ENCODE assay signal across 1 cellular context in genomic region chr9:137229903-137230719, GRCh38.
TF ChIP-seq lines count a peak whose summit lies in the region.

No MANE protein-coding gene starts in this region.

TF ChIP-seq in HepG2, 621 proteins besides CTCF, POLR2A, EP300 and RAD21 (continued from another document and continues in another):
- TF ChIP-seq, protein P1, sequence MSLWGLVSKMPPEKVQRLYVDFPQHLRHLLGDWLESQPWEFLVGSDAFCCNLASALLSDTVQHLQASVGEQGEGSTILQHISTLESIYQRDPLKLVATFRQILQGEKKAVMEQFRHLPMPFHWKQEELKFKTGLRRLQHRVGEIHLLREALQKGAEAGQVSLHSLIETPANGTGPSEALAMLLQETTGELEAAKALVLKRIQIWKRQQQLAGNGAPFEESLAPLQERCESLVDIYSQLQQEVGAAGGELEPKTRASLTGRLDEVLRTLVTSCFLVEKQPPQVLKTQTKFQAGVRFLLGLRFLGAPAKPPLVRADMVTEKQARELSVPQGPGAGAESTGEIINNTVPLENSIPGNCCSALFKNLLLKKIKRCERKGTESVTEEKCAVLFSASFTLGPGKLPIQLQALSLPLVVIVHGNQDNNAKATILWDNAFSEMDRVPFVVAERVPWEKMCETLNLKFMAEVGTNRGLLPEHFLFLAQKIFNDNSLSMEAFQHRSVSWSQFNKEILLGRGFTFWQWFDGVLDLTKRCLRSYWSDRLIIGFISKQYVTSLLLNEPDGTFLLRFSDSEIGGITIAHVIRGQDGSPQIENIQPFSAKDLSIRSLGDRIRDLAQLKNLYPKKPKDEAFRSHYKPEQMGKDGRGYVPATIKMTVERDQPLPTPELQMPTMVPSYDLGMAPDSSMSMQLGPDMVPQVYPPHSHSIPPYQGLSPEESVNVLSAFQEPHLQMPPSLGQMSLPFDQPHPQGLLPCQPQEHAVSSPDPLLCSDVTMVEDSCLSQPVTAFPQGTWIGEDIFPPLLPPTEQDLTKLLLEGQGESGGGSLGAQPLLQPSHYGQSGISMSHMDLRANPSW (CRISPR knock-in tag; IDR thresholded peaks at IDR 0.05; ENCODE audit: borderline replicate concordance), result peak; percentile 91; the same call in 1 of the 2 replicates
- TF ChIP-seq, protein P2, sequence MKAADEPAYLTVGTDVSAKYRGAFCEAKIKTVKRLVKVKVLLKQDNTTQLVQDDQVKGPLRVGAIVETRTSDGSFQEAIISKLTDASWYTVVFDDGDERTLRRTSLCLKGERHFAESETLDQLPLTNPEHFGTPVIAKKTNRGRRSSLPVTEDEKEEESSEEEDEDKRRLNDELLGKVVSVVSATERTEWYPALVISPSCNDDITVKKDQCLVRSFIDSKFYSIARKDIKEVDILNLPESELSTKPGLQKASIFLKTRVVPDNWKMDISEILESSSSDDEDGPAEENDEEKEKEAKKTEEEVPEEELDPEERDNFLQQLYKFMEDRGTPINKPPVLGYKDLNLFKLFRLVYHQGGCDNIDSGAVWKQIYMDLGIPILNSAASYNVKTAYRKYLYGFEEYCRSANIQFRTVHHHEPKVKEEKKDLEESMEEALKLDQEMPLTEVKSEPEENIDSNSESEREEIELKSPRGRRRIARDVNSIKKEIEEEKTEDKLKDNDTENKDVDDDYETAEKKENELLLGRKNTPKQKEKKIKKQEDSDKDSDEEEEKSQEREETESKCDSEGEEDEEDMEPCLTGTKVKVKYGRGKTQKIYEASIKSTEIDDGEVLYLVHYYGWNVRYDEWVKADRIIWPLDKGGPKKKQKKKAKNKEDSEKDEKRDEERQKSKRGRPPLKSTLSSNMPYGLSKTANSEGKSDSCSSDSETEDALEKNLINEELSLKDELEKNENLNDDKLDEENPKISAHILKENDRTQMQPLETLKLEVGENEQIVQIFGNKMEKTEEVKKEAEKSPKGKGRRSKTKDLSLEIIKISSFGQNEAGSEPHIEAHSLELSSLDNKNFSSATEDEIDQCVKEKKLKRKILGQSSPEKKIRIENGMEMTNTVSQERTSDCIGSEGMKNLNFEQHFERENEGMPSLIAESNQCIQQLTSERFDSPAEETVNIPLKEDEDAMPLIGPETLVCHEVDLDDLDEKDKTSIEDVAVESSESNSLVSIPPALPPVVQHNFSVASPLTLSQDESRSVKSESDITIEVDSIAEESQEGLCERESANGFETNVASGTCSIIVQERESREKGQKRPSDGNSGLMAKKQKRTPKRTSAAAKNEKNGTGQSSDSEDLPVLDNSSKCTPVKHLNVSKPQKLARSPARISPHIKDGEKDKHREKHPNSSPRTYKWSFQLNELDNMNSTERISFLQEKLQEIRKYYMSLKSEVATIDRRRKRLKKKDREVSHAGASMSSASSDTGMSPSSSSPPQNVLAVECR (CRISPR knock-in tag; IDR thresholded peaks at IDR 0.05; ENCODE audit: borderline replicate concordance), result no peak
- TF ChIP-seq, protein P3, sequence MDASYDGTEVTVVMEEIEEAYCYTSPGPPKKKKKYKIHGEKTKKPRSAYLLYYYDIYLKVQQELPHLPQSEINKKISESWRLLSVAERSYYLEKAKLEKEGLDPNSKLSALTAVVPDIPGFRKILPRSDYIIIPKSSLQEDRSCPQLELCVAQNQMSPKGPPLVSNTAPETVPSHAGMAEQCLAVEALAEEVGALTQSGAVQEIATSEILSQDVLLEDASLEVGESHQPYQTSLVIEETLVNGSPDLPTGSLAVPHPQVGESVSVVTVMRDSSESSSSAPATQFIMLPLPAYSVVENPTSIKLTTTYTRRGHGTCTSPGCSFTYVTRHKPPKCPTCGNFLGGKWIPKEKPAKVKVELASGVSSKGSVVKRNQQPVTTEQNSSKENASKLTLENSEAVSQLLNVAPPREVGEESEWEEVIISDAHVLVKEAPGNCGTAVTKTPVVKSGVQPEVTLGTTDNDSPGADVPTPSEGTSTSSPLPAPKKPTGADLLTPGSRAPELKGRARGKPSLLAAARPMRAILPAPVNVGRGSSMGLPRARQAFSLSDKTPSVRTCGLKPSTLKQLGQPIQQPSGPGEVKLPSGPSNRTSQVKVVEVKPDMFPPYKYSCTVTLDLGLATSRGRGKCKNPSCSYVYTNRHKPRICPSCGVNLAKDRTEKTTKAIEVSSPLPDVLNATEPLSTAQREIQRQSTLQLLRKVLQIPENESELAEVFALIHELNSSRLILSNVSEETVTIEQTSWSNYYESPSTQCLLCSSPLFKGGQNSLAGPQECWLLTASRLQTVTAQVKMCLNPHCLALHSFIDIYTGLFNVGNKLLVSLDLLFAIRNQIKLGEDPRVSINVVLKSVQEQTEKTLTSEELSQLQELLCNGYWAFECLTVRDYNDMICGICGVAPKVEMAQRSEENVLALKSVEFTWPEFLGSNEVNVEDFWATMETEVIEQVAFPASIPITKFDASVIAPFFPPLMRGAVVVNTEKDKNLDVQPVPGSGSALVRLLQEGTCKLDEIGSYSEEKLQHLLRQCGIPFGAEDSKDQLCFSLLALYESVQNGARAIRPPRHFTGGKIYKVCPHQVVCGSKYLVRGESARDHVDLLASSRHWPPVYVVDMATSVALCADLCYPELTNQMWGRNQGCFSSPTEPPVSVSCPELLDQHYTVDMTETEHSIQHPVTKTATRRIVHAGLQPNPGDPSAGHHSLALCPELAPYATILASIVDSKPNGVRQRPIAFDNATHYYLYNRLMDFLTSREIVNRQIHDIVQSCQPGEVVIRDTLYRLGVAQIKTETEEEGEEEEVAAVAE (CRISPR knock-in tag; IDR thresholded peaks at IDR 0.05; ENCODE audit: borderline replicate concordance), result no peak
- TF ChIP-seq ZIK1 (CRISPR knock-in tag; IDR thresholded peaks at IDR 0.05; ENCODE audit: borderline replicate concordance, low read depth) (no peak), ZBTB21 (CRISPR knock-in tag; IDR thresholded peaks at IDR 0.05) (no peak), ZNF296 (CRISPR knock-in tag; conservative IDR thresholded peaks at IDR 0.05) (no peak), HDAC1 (CRISPR knock-in tag; IDR thresholded peaks at IDR 0.05) (peak; percentile 72), ZBTB10 (CRISPR knock-in tag; IDR thresholded peaks at IDR 0.05; ENCODE audit: borderline replicate concordance) (peak; percentile 87), ZNF484 (CRISPR knock-in tag; IDR thresholded peaks at IDR 0.05; ENCODE audit: borderline replicate concordance, low read depth) (no peak), MYPOP (CRISPR knock-in tag; IDR thresholded peaks at IDR 0.05) (no peak), HMG20A (CRISPR knock-in tag; IDR thresholded peaks at IDR 0.05; ENCODE audit: borderline replicate concordance) (no peak; the same call in 1 of the 2 replicates), AHR (CRISPR knock-in tag; IDR thresholded peaks at IDR 0.05) (no peak; the same call in 1 of the 2 replicates)
- TF ChIP-seq, protein P4, sequence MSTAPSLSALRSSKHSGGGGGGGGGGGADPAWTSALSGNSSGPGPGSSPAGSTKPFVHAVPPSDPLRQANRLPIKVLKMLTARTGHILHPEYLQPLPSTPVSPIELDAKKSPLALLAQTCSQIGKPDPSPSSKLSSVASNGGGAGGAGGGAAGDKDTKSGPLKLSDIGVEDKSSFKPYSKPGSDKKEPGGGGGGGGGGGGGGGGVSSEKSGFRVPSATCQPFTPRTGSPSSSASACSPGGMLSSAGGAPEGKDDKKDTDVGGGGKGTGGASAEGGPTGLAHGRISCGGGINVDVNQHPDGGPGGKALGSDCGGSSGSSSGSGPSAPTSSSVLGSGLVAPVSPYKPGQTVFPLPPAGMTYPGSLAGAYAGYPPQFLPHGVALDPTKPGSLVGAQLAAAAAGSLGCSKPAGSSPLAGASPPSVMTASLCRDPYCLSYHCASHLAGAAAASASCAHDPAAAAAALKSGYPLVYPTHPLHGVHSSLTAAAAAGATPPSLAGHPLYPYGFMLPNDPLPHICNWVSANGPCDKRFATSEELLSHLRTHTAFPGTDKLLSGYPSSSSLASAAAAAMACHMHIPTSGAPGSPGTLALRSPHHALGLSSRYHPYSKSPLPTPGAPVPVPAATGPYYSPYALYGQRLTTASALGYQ (CRISPR knock-in tag; IDR thresholded peaks at IDR 0.05), result no peak
- TF ChIP-seq, protein P5, sequence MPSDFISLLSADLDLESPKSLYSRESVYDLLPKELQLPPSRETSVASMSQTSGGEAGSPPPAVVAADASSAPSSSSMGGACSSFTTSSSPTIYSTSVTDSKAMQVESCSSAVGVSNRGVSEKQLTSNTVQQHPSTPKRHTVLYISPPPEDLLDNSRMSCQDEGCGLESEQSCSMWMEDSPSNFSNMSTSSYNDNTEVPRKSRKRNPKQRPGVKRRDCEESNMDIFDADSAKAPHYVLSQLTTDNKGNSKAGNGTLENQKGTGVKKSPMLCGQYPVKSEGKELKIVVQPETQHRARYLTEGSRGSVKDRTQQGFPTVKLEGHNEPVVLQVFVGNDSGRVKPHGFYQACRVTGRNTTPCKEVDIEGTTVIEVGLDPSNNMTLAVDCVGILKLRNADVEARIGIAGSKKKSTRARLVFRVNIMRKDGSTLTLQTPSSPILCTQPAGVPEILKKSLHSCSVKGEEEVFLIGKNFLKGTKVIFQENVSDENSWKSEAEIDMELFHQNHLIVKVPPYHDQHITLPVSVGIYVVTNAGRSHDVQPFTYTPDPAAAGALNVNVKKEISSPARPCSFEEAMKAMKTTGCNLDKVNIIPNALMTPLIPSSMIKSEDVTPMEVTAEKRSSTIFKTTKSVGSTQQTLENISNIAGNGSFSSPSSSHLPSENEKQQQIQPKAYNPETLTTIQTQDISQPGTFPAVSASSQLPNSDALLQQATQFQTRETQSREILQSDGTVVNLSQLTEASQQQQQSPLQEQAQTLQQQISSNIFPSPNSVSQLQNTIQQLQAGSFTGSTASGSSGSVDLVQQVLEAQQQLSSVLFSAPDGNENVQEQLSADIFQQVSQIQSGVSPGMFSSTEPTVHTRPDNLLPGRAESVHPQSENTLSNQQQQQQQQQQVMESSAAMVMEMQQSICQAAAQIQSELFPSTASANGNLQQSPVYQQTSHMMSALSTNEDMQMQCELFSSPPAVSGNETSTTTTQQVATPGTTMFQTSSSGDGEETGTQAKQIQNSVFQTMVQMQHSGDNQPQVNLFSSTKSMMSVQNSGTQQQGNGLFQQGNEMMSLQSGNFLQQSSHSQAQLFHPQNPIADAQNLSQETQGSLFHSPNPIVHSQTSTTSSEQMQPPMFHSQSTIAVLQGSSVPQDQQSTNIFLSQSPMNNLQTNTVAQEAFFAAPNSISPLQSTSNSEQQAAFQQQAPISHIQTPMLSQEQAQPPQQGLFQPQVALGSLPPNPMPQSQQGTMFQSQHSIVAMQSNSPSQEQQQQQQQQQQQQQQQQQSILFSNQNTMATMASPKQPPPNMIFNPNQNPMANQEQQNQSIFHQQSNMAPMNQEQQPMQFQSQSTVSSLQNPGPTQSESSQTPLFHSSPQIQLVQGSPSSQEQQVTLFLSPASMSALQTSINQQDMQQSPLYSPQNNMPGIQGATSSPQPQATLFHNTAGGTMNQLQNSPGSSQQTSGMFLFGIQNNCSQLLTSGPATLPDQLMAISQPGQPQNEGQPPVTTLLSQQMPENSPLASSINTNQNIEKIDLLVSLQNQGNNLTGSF (CRISPR knock-in tag; IDR thresholded peaks at IDR 0.05), result no peak
- TF ChIP-seq, protein P6, sequence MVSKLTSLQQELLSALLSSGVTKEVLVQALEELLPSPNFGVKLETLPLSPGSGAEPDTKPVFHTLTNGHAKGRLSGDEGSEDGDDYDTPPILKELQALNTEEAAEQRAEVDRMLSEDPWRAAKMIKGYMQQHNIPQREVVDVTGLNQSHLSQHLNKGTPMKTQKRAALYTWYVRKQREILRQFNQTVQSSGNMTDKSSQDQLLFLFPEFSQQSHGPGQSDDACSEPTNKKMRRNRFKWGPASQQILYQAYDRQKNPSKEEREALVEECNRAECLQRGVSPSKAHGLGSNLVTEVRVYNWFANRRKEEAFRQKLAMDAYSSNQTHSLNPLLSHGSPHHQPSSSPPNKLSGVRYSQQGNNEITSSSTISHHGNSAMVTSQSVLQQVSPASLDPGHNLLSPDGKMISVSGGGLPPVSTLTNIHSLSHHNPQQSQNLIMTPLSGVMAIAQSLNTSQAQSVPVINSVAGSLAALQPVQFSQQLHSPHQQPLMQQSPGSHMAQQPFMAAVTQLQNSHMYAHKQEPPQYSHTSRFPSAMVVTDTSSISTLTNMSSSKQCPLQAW (CRISPR knock-in tag; IDR thresholded peaks at IDR 0.05), result peak; percentile 72
